In the genomic region with DNA sequence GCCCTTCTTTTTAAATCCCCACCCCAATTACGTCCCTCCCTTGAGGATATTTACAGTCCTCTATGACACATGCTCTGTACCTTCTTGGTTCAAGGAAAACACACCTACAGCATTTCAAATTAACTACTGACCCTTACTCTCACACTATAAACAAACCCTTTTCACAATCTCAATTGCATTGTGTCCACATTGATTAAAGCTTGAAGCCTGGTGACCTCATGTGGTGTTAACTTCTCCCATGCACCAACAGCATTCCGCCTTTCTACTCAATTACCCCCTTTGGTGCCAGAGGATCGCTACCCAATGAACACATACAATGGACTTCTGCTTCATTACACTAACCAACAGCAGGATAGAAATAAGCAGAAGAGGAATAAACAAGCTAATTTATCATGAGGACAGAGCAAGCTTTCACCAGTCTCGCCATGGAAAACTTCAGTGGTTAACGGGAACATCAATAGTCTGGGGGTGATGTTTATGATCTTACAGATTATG, we compare ENCODE assay signal across 18 cellular contexts. TPM values are rescaled to one million over a fixed set of nuclear protein-coding genes. Genes with fewer than 3 reads are reported as not detected.
A peak's percentile ranks its signal among the peaks of the same experiment; 100 is the strongest.
DNase-seq lines count a peak whose midpoint lies in the region; ATAC-seq and TF ChIP-seq lines count a peak whose summit lies in the region.
"Had no signal": no experiment of that assay in that cellular context is flagged by ENCODE, and none has a peak within 500 bp of the region (broad histone marks: within the 10 kb centered on the region; RNA-seq: fewer than 3 reads in every experiment).

No MANE protein-coding gene starts in this region.

- H3K27ac Mint-ChIP-seq in mesothelial cell of epicardium: no peak overlapping the region
- H3K27ac Mint-ChIP-seq: IgD-negative memory B cell; immature natural killer cell; stimulated activated naive CD8-positive, alpha-beta T cell treated with anti-CD3 and anti-CD28 coated beads, Interleukin-15, Interleukin-2, amounts not matched to agents 100 ng/mL and 50 ng/mL, for 24 hours had no signal

- no peaks in the 10 kb centered on the region for H3K9me3 Mint-ChIP-seq in mesothelial cell of epicardium
- H3K9me3 Mint-ChIP-seq: stimulated activated naive CD8-positive, alpha-beta T cell treated with anti-CD3 and anti-CD28 coated beads, Interleukin-15, Interleukin-2, amounts not matched to agents 100 ng/mL and 50 ng/mL, for 24 hours had no signal

- no peaks in the 10 kb centered on the region for H3K27me3 Mint-ChIP-seq in mesothelial cell of epicardium (ENCODE audit: low read depth)

- H3K36me3 Mint-ChIP-seq in mesothelial cell of epicardium: no peaks in the 10 kb centered on the region
- H3K36me3 Mint-ChIP-seq: IgD-negative memory B cell, immature natural killer cell had no signal

- ATAC-seq in GM21515 (IDR thresholded peaks at IDR 0.05; ENCODE audit: unreplicated experiment): no peak
- ATAC-seq: Panc1 had no signal

- H3K4me3 ChIP-seq in HEK293 (ENCODE audit: low read depth, low read length): no peak overlapping the region
- H3K4me3 ChIP-seq in esophagus squamous epithelium: no peak overlapping the region
- H3K4me3 ChIP-seq: coronary artery had no signal

- no peaks in the 10 kb centered on the region for H3K27me3 ChIP-seq in esophagus squamous epithelium

- intact Hi-C loops in esophagus squamous epithelium (cut with DNase I): no loop called here

- H3K27ac ChIP-seq in HEK293 (ENCODE audit: extremely low read depth, low read depth, low read length) (peak overlapping the region; percentile 50), esophagus squamous epithelium (peak overlapping the region in 3 of 4 donors; percentile 45 to 76 (median 67))
- H3K27ac ChIP-seq: coronary artery, epithelial cell of prostate had no signal

- TF ChIP-seq CTCF in HEK293 (tag by site-specific recombination; IDR thresholded peaks at IDR 0.05): no peak
- TF ChIP-seq CTCF in esophagus squamous epithelium (IDR thresholded peaks at IDR 0.05): no peak
- no peak for TF ChIP-seq CTCF in mesothelial cell of epicardium (IDR thresholded peaks at IDR 0.05; ENCODE audit: unreplicated experiment)

- POLR2A ChIA-PET in HEK293 (lab: Yijun Ruan, JAX): interaction anchor here (1.6 to 6.3 kb wide), 2 partner anchors 10 to 14 kb away, joined by 4 to 57 read pairs; partner anchors contain the start of gene WLS

- peaks cover 65% of the 10 kb centered on the region for H3K4me1 ChIP-seq in HEK293 (ENCODE audit: control insufficient read depth, insufficient read depth, low read length)
- H3K4me1 ChIP-seq in esophagus squamous epithelium: peaks cover 15 to 100% (median 69%) of the 10 kb centered on the region in 3 donors

- CTCF ChIA-PET in HEK293 (lab: Yijun Ruan, JAX): interaction anchor here (0.7 kb wide), 1 partner anchor 386 kb away, joined by 4 read pairs; no protein-coding TSS in a partner anchor

- H3K4me1 Mint-ChIP-seq in mesothelial cell of epicardium: peaks cover 63% of the 10 kb centered on the region
- H3K4me1 Mint-ChIP-seq: IgD-negative memory B cell, immature natural killer cell had no signal

- DNase-seq in NCI-H446 (lab: John Stamatoyannopoulos, UW) (peak; percentile 84 to 89), esophagus squamous epithelium (lab: John Stamatoyannopoulos, UW) (no peak), pons (ENCODE audit: low spot score) (peak; percentile 27), mesothelial cell of epicardium (ENCODE audit: low spot score in 2 of 2, unreplicated experiment in 2 of 2) (no peak), NCI-H524 treated with DMSO at 0.1 percent for 48 hours (lab: John Stamatoyannopoulos, UW) (no peak), MV-4-11 (lab: John Stamatoyannopoulos, UW) (no peak)
- DNase-seq: Caco-2, H7, immature natural killer cell, NCI-H1092, NCI-H524 had no signal

- 77 to 81% methylated on average over 5 of the region's 5 CpGs for WGBS in esophagus squamous epithelium, 2 donors

- no peak overlapping the region for H3K4me3 Mint-ChIP-seq in mesothelial cell of epicardium
- H3K4me3 Mint-ChIP-seq: IgD-negative memory B cell; immature natural killer cell; stimulated activated naive CD8-positive, alpha-beta T cell treated with anti-CD3 and anti-CD28 coated beads, Interleukin-15, Interleukin-2, amounts not matched to agents 100 ng/mL and 50 ng/mL, for 24 hours had no signal

- H3K9me3 ChIP-seq in HEK293 (ENCODE audit: control insufficient read depth, insufficient read depth, low read depth, low read length) (no peaks in the 10 kb centered on the region), esophagus squamous epithelium (no peaks in the 10 kb centered on the region)
- H3K9me3 ChIP-seq: Caco-2 had no signal

- H3K36me3 ChIP-seq in HEK293 (ENCODE audit: control insufficient read depth in 2 of 2, insufficient read depth in 1 of 2, low read length in 2 of 2): no peaks in the 10 kb centered on the region
- H3K36me3 ChIP-seq in esophagus squamous epithelium: no peaks in the 10 kb centered on the region

- no peak for TF ChIP-seq POLR2A in esophagus squamous epithelium (IDR thresholded peaks at IDR 0.05)

TF ChIP-seq in HEK293, 187 proteins besides CTCF, POLR2A, EP300 and RAD21 (continues in another document):
- peak; percentile 87 for TF ChIP-seq ZNF488 (tag by site-specific recombination; IDR thresholded peaks at IDR 0.05)
- peak; percentile 98 for TF ChIP-seq OVOL3 (tag by site-specific recombination; IDR thresholded peaks at IDR 0.05)
- peak; percentile 81 for TF ChIP-seq ZFHX2 (tag by site-specific recombination; conservative IDR thresholded peaks at IDR 0.05)
- TF ChIP-seq TSHZ1 (tag by site-specific recombination; IDR thresholded peaks at IDR 0.05; ENCODE audit: borderline replicate concordance): peak; percentile 98
- TF ChIP-seq ZEB2 (tag by site-specific recombination; IDR thresholded peaks at IDR 0.05): peak; percentile 96
- TF ChIP-seq ZSCAN23 (tag by site-specific recombination; IDR thresholded peaks at IDR 0.05): peak; percentile 99
- TF ChIP-seq ZNF184 (tag by site-specific recombination; IDR thresholded peaks at IDR 0.05): no peak
- TF ChIP-seq ZNF266 (tag by site-specific recombination; IDR thresholded peaks at IDR 0.05; ENCODE audit: low read depth): no peak
- peak; percentile 58 for TF ChIP-seq ZNF341 (tag by site-specific recombination; IDR thresholded peaks at IDR 0.05; ENCODE audit: low read depth)
- no peak for TF ChIP-seq ZNF335 (tag by site-specific recombination; conservative IDR thresholded peaks at IDR 0.05)
- TF ChIP-seq ZBTB1 (tag by site-specific recombination; IDR thresholded peaks at IDR 0.05): peak; percentile 84; the same call in 1 of the 2 replicates
- TF ChIP-seq, protein P1, sequence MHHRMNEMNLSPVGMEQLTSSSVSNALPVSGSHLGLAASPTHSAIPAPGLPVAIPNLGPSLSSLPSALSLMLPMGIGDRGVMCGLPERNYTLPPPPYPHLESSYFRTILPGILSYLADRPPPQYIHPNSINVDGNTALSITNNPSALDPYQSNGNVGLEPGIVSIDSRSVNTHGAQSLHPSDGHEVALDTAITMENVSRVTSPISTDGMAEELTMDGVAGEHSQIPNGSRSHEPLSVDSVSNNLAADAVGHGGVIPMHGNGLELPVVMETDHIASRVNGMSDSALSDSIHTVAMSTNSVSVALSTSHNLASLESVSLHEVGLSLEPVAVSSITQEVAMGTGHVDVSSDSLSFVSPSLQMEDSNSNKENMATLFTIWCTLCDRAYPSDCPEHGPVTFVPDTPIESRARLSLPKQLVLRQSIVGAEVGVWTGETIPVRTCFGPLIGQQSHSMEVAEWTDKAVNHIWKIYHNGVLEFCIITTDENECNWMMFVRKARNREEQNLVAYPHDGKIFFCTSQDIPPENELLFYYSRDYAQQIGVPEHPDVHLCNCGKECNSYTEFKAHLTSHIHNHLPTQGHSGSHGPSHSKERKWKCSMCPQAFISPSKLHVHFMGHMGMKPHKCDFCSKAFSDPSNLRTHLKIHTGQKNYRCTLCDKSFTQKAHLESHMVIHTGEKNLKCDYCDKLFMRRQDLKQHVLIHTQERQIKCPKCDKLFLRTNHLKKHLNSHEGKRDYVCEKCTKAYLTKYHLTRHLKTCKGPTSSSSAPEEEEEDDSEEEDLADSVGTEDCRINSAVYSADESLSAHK (tag by site-specific recombination; IDR thresholded peaks at IDR 0.05): peak; percentile 97
- no peak for TF ChIP-seq SP3 (tag by site-specific recombination; IDR thresholded peaks at IDR 0.05)
- no peak for TF ChIP-seq ZNF302 (tag by site-specific recombination; IDR thresholded peaks at IDR 0.05; ENCODE audit: low read depth)
- no peak for TF ChIP-seq ZNF132 (tag by site-specific recombination; IDR thresholded peaks at IDR 0.05; ENCODE audit: borderline replicate concordance)

RNA-seq across cellular contexts. Expression of gene WLS, which starts 15.2 kb away (rescaled TPM):
- total RNA-seq in esophagus squamous epithelium: 10 to 100 TPM; 30.4 to 87.8 (median 60.0) TPM
- total RNA-seq in mesothelial cell of epicardium: 203 to 225 TPM (median 217 TPM) in 3 replicates

Comparison
In these comparisons a context has a peak if more than half of its experiments do, and no peak if none do; other contexts are left out.
1. DNase-seq: peak in NCI-H446 (2 of 2) and pons (single experiment); none in esophagus squamous epithelium (single experiment), mesothelial cell of epicardium (0 of 2), NCI-H524 treated with DMSO at 0.1 percent for 48 hours (single experiment) and MV-4-11 (single experiment).